ENCODE assay signal across 4 cellular contexts in the genomic region with DNA sequence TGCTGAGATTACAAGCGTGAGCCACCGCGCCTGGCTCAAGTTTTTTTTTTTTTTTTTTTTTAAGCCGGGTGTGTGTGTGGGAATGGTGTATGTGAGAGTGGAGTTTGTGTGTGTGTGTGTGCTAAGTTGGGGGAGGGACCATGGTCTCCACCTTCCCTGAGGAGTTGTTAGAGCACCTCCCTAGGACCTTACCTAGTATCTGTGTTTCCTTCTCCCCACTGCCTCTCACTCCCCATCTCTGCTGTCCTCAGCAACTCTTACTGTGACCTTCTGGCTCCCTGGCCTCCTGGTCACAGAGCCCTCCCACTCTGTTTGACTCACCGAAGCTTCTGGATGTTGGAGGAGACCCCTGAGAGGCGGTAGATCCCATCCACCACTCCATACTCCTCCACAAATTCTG.
TF ChIP-seq lines count a peak whose summit lies in the region.

No MANE protein-coding gene starts in this region.

TF ChIP-seq in SK-N-SH treated with all-trans-retinoic acid at 6 μM for 48 hours, 23 proteins besides CTCF, POLR2A, EP300 and RAD21:
- TF ChIP-seq OSR1 (CRISPR knock-in tag; IDR thresholded peaks at IDR 0.05) (no peak), ZFP3 (CRISPR knock-in tag; IDR thresholded peaks at IDR 0.05) (no peak), RARB (CRISPR knock-in tag; IDR thresholded peaks at IDR 0.05) (no peak), ISL1 (CRISPR knock-in tag; IDR thresholded peaks at IDR 0.05) (no peak), PPARA (CRISPR knock-in tag; IDR thresholded peaks at IDR 0.05; ENCODE audit: borderline replicate concordance) (no peak), ZFP30 (CRISPR knock-in tag; IDR thresholded peaks at IDR 0.05) (no peak), ZC3H10 (CRISPR knock-in tag; IDR thresholded peaks at IDR 0.05) (no peak), BACH2 (CRISPR knock-in tag; IDR thresholded peaks at IDR 0.05; ENCODE audit: borderline replicate concordance) (no peak), ZNF70 (CRISPR knock-in tag; IDR thresholded peaks at IDR 0.05) (no peak), TOX (CRISPR knock-in tag; IDR thresholded peaks at IDR 0.05; ENCODE audit: borderline replicate concordance) (no peak), ESRRG (CRISPR knock-in tag; IDR thresholded peaks at IDR 0.05) (no peak), GLIS3 (CRISPR knock-in tag; IDR thresholded peaks at IDR 0.05) (no peak)
- TF ChIP-seq, protein P1, sequence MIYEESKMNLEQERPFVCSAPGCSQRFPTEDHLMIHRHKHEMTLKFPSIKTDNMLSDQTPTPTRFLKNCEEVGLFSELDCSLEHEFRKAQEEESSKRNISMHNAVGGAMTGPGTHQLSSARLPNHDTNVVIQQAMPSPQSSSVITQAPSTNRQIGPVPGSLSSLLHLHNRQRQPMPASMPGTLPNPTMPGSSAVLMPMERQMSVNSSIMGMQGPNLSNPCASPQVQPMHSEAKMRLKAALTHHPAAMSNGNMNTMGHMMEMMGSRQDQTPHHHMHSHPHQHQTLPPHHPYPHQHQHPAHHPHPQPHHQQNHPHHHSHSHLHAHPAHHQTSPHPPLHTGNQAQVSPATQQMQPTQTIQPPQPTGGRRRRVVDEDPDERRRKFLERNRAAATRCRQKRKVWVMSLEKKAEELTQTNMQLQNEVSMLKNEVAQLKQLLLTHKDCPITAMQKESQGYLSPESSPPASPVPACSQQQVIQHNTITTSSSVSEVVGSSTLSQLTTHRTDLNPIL (CRISPR knock-in tag; IDR thresholded peaks at IDR 0.05; ENCODE audit: low read depth) = no peak
- TF ChIP-seq, protein P2, sequence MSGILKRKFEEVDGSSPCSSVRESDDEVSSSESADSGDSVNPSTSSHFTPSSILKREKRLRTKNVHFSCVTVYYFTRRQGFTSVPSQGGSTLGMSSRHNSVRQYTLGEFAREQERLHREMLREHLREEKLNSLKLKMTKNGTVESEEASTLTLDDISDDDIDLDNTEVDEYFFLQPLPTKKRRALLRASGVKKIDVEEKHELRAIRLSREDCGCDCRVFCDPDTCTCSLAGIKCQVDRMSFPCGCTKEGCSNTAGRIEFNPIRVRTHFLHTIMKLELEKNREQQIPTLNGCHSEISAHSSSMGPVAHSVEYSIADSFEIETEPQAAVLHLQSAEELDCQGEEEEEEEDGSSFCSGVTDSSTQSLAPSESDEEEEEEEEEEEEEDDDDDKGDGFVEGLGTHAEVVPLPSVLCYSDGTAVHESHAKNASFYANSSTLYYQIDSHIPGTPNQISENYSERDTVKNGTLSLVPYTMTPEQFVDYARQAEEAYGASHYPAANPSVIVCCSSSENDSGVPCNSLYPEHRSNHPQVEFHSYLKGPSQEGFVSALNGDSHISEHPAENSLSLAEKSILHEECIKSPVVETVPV (CRISPR knock-in tag; IDR thresholded peaks at IDR 0.05) = no peak

TF ChIP-seq in SK-N-SH, 30 proteins besides CTCF, POLR2A, EP300 and RAD21:
- no peak for TF ChIP-seq JUND (IDR thresholded peaks at IDR 0.05)
- TF ChIP-seq TAF1 (IDR thresholded peaks at IDR 0.05; ENCODE audit: borderline replicate concordance, low read depth, low read length) = no peak
- TF ChIP-seq, protein P3, sequence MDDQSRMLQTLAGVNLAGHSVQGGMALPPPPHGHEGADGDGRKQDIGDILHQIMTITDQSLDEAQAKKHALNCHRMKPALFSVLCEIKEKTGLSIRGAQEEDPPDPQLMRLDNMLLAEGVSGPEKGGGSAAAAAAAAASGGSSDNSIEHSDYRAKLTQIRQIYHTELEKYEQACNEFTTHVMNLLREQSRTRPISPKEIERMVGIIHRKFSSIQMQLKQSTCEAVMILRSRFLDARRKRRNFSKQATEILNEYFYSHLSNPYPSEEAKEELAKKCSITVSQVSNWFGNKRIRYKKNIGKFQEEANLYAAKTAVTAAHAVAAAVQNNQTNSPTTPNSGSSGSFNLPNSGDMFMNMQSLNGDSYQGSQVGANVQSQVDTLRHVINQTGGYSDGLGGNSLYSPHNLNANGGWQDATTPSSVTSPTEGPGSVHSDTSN (IDR thresholded peaks at IDR 0.05) = no peak
- no peak for TF ChIP-seq POLR2AphosphoS5 (IDR thresholded peaks at IDR 0.05; ENCODE audit: low read depth, low read length)
- TF ChIP-seq, protein P4, sequence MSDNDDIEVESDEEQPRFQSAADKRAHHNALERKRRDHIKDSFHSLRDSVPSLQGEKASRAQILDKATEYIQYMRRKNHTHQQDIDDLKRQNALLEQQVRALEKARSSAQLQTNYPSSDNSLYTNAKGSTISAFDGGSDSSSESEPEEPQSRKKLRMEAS (IDR thresholded peaks at IDR 0.05; ENCODE audit: low read depth) = no peak
- TF ChIP-seq FOSL2 (IDR thresholded peaks at IDR 0.05; ENCODE audit: borderline replicate concordance, low read depth) = no peak
- no peak for TF ChIP-seq SIN3A (IDR thresholded peaks at IDR 0.05; ENCODE audit: borderline replicate concordance, low read depth, low read length)
- TF ChIP-seq, protein P5, sequence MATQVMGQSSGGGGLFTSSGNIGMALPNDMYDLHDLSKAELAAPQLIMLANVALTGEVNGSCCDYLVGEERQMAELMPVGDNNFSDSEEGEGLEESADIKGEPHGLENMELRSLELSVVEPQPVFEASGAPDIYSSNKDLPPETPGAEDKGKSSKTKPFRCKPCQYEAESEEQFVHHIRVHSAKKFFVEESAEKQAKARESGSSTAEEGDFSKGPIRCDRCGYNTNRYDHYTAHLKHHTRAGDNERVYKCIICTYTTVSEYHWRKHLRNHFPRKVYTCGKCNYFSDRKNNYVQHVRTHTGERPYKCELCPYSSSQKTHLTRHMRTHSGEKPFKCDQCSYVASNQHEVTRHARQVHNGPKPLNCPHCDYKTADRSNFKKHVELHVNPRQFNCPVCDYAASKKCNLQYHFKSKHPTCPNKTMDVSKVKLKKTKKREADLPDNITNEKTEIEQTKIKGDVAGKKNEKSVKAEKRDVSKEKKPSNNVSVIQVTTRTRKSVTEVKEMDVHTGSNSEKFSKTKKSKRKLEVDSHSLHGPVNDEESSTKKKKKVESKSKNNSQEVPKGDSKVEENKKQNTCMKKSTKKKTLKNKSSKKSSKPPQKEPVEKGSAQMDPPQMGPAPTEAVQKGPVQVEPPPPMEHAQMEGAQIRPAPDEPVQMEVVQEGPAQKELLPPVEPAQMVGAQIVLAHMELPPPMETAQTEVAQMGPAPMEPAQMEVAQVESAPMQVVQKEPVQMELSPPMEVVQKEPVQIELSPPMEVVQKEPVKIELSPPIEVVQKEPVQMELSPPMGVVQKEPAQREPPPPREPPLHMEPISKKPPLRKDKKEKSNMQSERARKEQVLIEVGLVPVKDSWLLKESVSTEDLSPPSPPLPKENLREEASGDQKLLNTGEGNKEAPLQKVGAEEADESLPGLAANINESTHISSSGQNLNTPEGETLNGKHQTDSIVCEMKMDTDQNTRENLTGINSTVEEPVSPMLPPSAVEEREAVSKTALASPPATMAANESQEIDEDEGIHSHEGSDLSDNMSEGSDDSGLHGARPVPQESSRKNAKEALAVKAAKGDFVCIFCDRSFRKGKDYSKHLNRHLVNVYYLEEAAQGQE (IDR thresholded peaks at IDR 0.05; ENCODE audit: low read depth, low read length) = no peak
- no peak for TF ChIP-seq TCF12 (IDR thresholded peaks at IDR 0.05)
- TF ChIP-seq CHD2 (IDR thresholded peaks at IDR 0.05; ENCODE audit: low read length, partially characterized antibody) = no peak
- no peak for TF ChIP-seq YY1 (IDR thresholded peaks at IDR 0.05; ENCODE audit: low read depth)

TF ChIP-seq in HEK293, 187 proteins besides CTCF, POLR2A, EP300 and RAD21:
- TF ChIP-seq ZNF560 (tag by site-specific recombination; IDR thresholded peaks at IDR 0.05; ENCODE audit: borderline replicate concordance) = no peak
- TF ChIP-seq EGR2 (tag by site-specific recombination; IDR thresholded peaks at IDR 0.05; ENCODE audit: low read depth) = peak; percentile 50; the same call in 1 of the 2 replicates
- TF ChIP-seq ZNF561 (tag by site-specific recombination; IDR thresholded peaks at IDR 0.05; ENCODE audit: borderline replicate concordance) = no peak
- 0 out of 2 replicates have a peak, but pooled peaks have one; percentile 2 for TF ChIP-seq ZFHX2 (tag by site-specific recombination; conservative IDR thresholded peaks at IDR 0.05)

TF ChIP-seq in GM12878, 131 proteins besides CTCF, POLR2A, EP300 and RAD21:
- TF ChIP-seq MYB (IDR thresholded peaks at IDR 0.05; ENCODE audit: borderline replicate concordance, low read depth, low read length) = no peak
- TF ChIP-seq GATAD2B (conservative IDR thresholded peaks at IDR 0.05; ENCODE audit: low read depth) = no peak
- no peak for TF ChIP-seq SIX5 (IDR thresholded peaks at IDR 0.05; ENCODE audit: low read depth, low read length, severe bottlenecking)
- TF ChIP-seq ZSCAN29 (IDR thresholded peaks at IDR 0.05) = no peak
- TF ChIP-seq, protein P6, sequence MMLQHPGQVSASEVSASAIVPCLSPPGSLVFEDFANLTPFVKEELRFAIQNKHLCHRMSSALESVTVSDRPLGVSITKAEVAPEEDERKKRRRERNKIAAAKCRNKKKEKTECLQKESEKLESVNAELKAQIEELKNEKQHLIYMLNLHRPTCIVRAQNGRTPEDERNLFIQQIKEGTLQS (IDR thresholded peaks at IDR 0.05; ENCODE audit: borderline replicate concordance, extremely low read depth, low read depth, low read length) = no peak
- TF ChIP-seq ZNF217 (IDR thresholded peaks at IDR 0.05) = no peak
- no peak for TF ChIP-seq MEF2A (IDR thresholded peaks at IDR 0.05; ENCODE audit: insufficient read depth, low read depth, low read length)
- TF ChIP-seq ASH2L (IDR thresholded peaks at IDR 0.05; ENCODE audit: borderline replicate concordance, low read depth) = no peak
- TF ChIP-seq NR2C1 (IDR thresholded peaks at IDR 0.05) = no peak
- TF ChIP-seq POLR2AphosphoS5 (IDR thresholded peaks at IDR 0.05; ENCODE audit: low read length) = no peak
- TF ChIP-seq, protein P7, sequence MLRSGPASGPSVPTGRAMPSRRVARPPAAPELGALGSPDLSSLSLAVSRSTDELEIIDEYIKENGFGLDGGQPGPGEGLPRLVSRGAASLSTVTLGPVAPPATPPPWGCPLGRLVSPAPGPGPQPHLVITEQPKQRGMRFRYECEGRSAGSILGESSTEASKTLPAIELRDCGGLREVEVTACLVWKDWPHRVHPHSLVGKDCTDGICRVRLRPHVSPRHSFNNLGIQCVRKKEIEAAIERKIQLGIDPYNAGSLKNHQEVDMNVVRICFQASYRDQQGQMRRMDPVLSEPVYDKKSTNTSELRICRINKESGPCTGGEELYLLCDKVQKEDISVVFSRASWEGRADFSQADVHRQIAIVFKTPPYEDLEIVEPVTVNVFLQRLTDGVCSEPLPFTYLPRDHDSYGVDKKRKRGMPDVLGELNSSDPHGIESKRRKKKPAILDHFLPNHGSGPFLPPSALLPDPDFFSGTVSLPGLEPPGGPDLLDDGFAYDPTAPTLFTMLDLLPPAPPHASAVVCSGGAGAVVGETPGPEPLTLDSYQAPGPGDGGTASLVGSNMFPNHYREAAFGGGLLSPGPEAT (IDR thresholded peaks at IDR 0.05; ENCODE audit: low read depth) = no peak
- no peak for TF ChIP-seq HCFC1 (IDR thresholded peaks at IDR 0.05; ENCODE audit: low read length)
- TF ChIP-seq ZNF24 (IDR thresholded peaks at IDR 0.05) = no peak
- TF ChIP-seq JUNB (IDR thresholded peaks at IDR 0.05) = no peak
- TF ChIP-seq MTA2 (IDR thresholded peaks at IDR 0.05; ENCODE audit: low read depth) = no peak
- TF ChIP-seq, protein P8, sequence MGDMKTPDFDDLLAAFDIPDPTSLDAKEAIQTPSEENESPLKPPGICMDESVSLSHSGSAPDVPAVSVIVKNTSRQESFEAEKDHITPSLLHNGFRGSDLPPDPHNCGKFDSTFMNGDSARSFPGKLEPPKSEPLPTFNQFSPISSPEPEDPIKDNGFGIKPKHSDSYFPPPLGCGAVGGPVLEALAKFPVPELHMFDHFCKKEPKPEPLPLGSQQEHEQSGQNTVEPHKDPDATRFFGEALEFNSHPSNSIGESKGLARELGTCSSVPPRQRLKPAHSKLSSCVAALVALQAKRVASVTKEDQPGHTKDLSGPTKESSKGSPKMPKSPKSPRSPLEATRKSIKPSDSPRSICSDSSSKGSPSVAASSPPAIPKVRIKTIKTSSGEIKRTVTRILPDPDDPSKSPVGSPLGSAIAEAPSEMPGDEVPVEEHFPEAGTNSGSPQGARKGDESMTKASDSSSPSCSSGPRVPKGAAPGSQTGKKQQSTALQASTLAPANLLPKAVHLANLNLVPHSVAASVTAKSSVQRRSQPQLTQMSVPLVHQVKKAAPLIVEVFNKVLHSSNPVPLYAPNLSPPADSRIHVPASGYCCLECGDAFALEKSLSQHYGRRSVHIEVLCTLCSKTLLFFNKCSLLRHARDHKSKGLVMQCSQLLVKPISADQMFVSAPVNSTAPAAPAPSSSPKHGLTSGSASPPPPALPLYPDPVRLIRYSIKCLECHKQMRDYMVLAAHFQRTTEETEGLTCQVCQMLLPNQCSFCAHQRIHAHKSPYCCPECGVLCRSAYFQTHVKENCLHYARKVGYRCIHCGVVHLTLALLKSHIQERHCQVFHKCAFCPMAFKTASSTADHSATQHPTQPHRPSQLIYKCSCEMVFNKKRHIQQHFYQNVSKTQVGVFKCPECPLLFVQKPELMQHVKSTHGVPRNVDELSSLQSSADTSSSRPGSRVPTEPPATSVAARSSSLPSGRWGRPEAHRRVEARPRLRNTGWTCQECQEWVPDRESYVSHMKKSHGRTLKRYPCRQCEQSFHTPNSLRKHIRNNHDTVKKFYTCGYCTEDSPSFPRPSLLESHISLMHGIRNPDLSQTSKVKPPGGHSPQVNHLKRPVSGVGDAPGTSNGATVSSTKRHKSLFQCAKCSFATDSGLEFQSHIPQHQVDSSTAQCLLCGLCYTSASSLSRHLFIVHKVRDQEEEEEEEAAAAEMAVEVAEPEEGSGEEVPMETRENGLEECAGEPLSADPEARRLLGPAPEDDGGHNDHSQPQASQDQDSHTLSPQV (IDR thresholded peaks at IDR 0.05) = no peak
- no peak for TF ChIP-seq BHLHE40 (IDR thresholded peaks at IDR 0.05; ENCODE audit: borderline replicate concordance in 1 of 2, low read depth in 2 of 2, low read length in 1 of 2)
- TF ChIP-seq CREB1 (IDR thresholded peaks at IDR 0.05; ENCODE audit: low read depth) = no peak
- no peak for TF ChIP-seq ZNF622 (IDR thresholded peaks at IDR 0.05)
- no peak for TF ChIP-seq NFYA (IDR thresholded peaks at IDR 0.05; ENCODE audit: borderline replicate concordance, low read depth, low read length)
